In the genomic region with DNA sequence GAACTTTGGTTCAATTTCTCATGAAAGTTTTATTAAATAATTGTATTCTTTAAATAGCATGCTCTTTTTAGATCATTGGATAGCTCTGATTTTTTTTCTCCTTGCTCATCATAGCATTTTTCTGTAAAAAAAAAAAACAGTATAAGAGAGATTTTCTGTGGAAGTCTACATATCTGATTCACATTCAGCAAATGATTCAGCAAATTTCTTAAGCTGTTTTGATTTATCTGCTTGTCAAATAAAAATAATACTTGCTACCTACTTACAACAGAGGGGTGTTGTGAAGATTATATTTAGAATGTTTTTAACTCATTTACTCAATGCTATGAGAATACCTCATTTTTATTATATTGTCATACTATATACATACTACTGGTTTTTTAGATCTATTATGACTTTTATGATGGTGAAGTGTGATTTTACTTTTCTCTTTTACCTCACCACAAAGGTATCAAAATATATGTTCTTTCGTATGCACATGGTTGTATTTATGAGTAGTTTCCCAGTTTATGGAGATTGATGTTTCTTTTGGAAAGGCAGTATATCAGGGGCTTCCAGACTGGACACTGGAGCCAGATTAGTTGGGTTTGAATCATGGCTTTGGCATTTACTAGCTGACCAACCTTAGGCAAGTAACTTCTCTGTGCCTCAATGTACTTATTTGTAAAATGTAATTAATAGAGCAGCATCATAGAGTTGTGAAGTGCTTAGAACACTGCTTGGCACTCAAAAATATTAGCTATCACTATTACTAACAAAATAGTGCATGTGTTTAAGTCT, we compare ENCODE assay signal across 2 cellular contexts.
A peak's percentile ranks its signal among the peaks of the same experiment; 100 is the strongest.
TF ChIP-seq lines count a peak whose summit lies in the region.

No MANE protein-coding gene starts in this region.

TF ChIP-seq in A549, 52 proteins besides CTCF, POLR2A, EP300 and RAD21:
- TF ChIP-seq ZC3H11A (IDR thresholded peaks at IDR 0.05) = no peak
- TF ChIP-seq CBX2 (IDR thresholded peaks at IDR 0.05; ENCODE audit: borderline replicate concordance, low read depth) = no peak
- 0 out of 2 replicates have a peak, but pooled peaks have one; percentile 41 for TF ChIP-seq ZNF302 (CRISPR knock-in tag; IDR thresholded peaks at IDR 0.05)
- TF ChIP-seq EHF (CRISPR knock-in tag; IDR thresholded peaks at IDR 0.05) = peak; percentile 67; the same call in 1 of the 2 replicates
- no peak for TF ChIP-seq FOSL2 (IDR thresholded peaks at IDR 0.05)
- TF ChIP-seq FOSL2 (CRISPR knock-in tag; IDR thresholded peaks at IDR 0.05) = peak; percentile 38
- peak; percentile 91 for TF ChIP-seq MAFK (IDR thresholded peaks at IDR 0.05; ENCODE audit: partially characterized antibody)
- no peak for TF ChIP-seq NPAS2 (CRISPR knock-in tag; IDR thresholded peaks at IDR 0.05; ENCODE audit: borderline replicate concordance)
- TF ChIP-seq, protein P1, sequence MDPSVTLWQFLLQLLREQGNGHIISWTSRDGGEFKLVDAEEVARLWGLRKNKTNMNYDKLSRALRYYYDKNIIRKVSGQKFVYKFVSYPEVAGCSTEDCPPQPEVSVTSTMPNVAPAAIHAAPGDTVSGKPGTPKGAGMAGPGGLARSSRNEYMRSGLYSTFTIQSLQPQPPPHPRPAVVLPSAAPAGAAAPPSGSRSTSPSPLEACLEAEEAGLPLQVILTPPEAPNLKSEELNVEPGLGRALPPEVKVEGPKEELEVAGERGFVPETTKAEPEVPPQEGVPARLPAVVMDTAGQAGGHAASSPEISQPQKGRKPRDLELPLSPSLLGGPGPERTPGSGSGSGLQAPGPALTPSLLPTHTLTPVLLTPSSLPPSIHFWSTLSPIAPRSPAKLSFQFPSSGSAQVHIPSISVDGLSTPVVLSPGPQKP (IDR thresholded peaks at IDR 0.05; ENCODE audit: low read depth, low read length) = no peak
- no peak for TF ChIP-seq POLR2AphosphoS2 (conservative IDR thresholded peaks at IDR 0.05; ENCODE audit: low read length)
- no peak for TF ChIP-seq RNF2 (IDR thresholded peaks at IDR 0.05; ENCODE audit: borderline replicate concordance, low read depth)
- TF ChIP-seq ZSCAN20 (CRISPR knock-in tag; IDR thresholded peaks at IDR 0.05) = 0 out of 2 replicates have a peak, but pooled peaks have one; percentile 17
- TF ChIP-seq, protein P2, sequence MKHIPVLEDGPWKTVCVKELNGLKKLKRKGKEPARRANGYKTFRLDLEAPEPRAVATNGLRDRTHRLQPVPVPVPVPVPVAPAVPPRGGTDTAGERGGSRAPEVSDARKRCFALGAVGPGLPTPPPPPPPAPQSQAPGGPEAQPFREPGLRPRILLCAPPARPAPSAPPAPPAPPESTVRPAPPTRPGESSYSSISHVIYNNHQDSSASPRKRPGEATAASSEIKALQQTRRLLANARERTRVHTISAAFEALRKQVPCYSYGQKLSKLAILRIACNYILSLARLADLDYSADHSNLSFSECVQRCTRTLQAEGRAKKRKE (CRISPR knock-in tag; IDR thresholded peaks at IDR 0.05; ENCODE audit: low read depth) = 0 out of 2 replicates have a peak, but pooled peaks have one; percentile 66
- 0 out of 2 replicates have a peak, but pooled peaks have one; percentile 34 for TF ChIP-seq HEYL (CRISPR knock-in tag; IDR thresholded peaks at IDR 0.05)
- TF ChIP-seq JUNB (IDR thresholded peaks at IDR 0.05) = peak; percentile 38; the same call in 1 of the 2 replicates
- TF ChIP-seq, protein P3, sequence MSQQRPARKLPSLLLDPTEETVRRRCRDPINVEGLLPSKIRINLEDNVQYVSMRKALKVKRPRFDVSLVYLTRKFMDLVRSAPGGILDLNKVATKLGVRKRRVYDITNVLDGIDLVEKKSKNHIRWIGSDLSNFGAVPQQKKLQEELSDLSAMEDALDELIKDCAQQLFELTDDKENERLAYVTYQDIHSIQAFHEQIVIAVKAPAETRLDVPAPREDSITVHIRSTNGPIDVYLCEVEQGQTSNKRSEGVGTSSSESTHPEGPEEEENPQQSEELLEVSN (IDR thresholded peaks at IDR 0.05; ENCODE audit: borderline replicate concordance, low read depth) = no peak
- TF ChIP-seq NFE2L2 (conservative IDR thresholded peaks at IDR 0.05; ENCODE audit: low read length) = peak; percentile 72
- no peak for TF ChIP-seq FOSB (CRISPR knock-in tag; IDR thresholded peaks at IDR 0.05)
- TF ChIP-seq, protein P4, sequence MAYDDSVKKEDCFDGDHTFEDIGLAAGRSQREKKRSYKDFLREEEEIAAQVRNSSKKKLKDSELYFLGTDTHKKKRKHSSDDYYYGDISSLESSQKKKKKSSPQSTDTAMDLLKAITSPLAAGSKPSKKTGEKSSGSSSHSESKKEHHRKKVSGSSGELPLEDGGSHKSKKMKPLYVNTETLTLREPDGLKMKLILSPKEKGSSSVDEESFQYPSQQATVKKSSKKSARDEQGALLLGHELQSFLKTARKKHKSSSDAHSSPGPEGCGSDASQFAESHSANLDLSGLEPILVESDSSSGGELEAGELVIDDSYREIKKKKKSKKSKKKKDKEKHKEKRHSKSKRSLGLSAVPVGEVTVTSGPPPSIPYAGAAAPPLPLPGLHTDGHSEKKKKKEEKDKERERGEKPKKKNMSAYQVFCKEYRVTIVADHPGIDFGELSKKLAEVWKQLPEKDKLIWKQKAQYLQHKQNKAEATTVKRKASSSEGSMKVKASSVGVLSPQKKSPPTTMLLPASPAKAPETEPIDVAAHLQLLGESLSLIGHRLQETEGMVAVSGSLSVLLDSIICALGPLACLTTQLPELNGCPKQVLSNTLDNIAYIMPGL (CRISPR knock-in tag; IDR thresholded peaks at IDR 0.05; ENCODE audit: borderline replicate concordance) = peak; percentile 84
- TF ChIP-seq TP53 (CRISPR knock-in tag; IDR thresholded peaks at IDR 0.05) = peak; percentile 29; the same call in 1 of the 2 replicates

TF ChIP-seq in IMR-90, 13 proteins besides CTCF, POLR2A, EP300 and RAD21:
- no peak for TF ChIP-seq SMC3 (IDR thresholded peaks at IDR 0.05; ENCODE audit: low read depth, low read length)
- TF ChIP-seq CHD1 (IDR thresholded peaks at IDR 0.05; ENCODE audit: low read depth, low read length) = no peak
- TF ChIP-seq MAZ (IDR thresholded peaks at IDR 0.05; ENCODE audit: borderline replicate concordance, low read depth, low read length) = no peak
- no peak for TF ChIP-seq MXI1 (IDR thresholded peaks at IDR 0.05; ENCODE audit: borderline replicate concordance, low read depth, low read length)
- TF ChIP-seq NFE2L2 (IDR thresholded peaks at IDR 0.05; ENCODE audit: low read depth, low read length) = peak; percentile 79
- no peak for TF ChIP-seq RFX5 (IDR thresholded peaks at IDR 0.05; ENCODE audit: low read depth, low read length)
- TF ChIP-seq MAFK (IDR thresholded peaks at IDR 0.05; ENCODE audit: low read depth, low read length) = peak; percentile 56
- no peak for TF ChIP-seq CEBPB (IDR thresholded peaks at IDR 0.05; ENCODE audit: low read depth, low read length)
TF ChIP-seq in IMR-90: peak in this region for 2.
